ENCODE assay signal across 9 cellular contexts in the genomic region with DNA sequence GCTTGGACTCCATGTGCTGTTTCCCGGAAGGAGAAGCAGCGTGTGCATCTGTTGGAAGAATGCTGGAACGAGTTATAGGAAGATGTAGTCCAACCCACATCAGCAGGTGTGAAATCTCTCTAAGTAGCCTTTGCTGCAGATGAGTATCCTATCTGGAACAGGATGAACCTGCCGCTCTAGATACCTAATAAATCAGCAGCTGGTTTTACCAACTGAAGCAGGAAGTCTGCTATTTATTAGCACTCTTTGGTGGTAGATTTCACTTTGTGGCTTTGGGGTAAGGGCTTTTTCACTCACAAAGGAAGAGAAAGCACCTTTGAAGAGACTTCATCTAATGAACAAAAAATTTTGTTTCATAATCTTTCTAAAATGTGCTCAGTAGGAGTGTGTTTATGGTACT.
DNase-seq lines count a peak whose midpoint lies in the region; ATAC-seq and TF ChIP-seq lines count a peak whose summit lies in the region.
"Had no signal": no experiment of that assay in that cellular context is flagged by ENCODE, and none has a peak within 500 bp of the region (broad histone marks: within the 10 kb centered on the region; RNA-seq: fewer than 3 reads in every experiment).

No MANE protein-coding gene starts in this region.

- H3K9me3 Mint-ChIP-seq in activated naive CD8-positive, alpha-beta T cell treated with anti-CD3 and anti-CD28 coated beads, Interleukin-2, amount 10 ng/mL, durations not matched to agents 7 days and 5 days = peaks cover 1% of the 10 kb centered on the region
- H3K9me3 Mint-ChIP-seq in chondrocyte (ENCODE audit: low read depth) = no peaks in the 10 kb centered on the region
- H3K9me3 Mint-ChIP-seq: naive B cell had no signal

- no peak overlapping the region for H3K4me2 ChIP-seq in Karpas-422 (ENCODE audit: low read depth, low read length, poor library complexity, severe bottlenecking)

- peak; percentile 41 for DNase-seq in GM13977 (ENCODE audit: low spot score)
- DNase-seq in GM20000 (ENCODE audit: low spot score) = peak; percentile 37
- no peak for DNase-seq in activated naive CD8-positive, alpha-beta T cell treated with anti-CD3 and anti-CD28 coated beads, Interleukin-2, amount 10 ng/mL, durations not matched to agents 7 days and 5 days
- no peak for DNase-seq in caudate nucleus (lab: John Stamatoyannopoulos, UW)
- no peak for DNase-seq in HUDEP-2 (lab: John Stamatoyannopoulos, UW; ENCODE audit: unreplicated experiment in 76 of 76)
- DNase-seq in chondrocyte (ENCODE audit: low spot score) = no peak
- DNase-seq in Karpas-422 = no peak
- DNase-seq: naive B cell had no signal

- H3K9ac ChIP-seq in Karpas-422 (ENCODE audit: low read length) = no peak overlapping the region

- peak overlapping the region; percentile 72 for H3K4me3 Mint-ChIP-seq in activated naive CD8-positive, alpha-beta T cell treated with anti-CD3 and anti-CD28 coated beads, Interleukin-2, amount 10 ng/mL, durations not matched to agents 7 days and 5 days
- H3K4me3 Mint-ChIP-seq in chondrocyte (ENCODE audit: unreplicated experiment) = no peak overlapping the region
- H3K4me3 Mint-ChIP-seq: naive B cell had no signal

- H3K9me2 ChIP-seq in Karpas-422 (replicated peaks; ENCODE audit: insufficient read depth, low read length) = no peaks in the 10 kb centered on the region

- no peak overlapping the region for H3K27ac ChIP-seq in caudate nucleus (ENCODE audit: low read depth, low read length)
- no peak overlapping the region for H3K27ac ChIP-seq in Karpas-422 (ENCODE audit: low read length)

- in situ Hi-C loops in GM13977 (cut with MboI; ENCODE audit: low pct_unique_long_range_greater_than_20kb, low sequenced_read_pairs, unreplicated experiment) = loop anchor here (25.0 kb wide), 1 partner anchor 473 kb away; no protein-coding TSS in a partner anchor

- H3K27ac Mint-ChIP-seq in activated naive CD8-positive, alpha-beta T cell treated with anti-CD3 and anti-CD28 coated beads, Interleukin-2, amount 10 ng/mL, durations not matched to agents 7 days and 5 days = peak overlapping the region; percentile 80
- H3K27ac Mint-ChIP-seq in chondrocyte (ENCODE audit: unreplicated experiment) = no peak overlapping the region

- no peaks in the 10 kb centered on the region for H3K9me3 ChIP-seq in Karpas-422 (ENCODE audit: low read length)

- no peaks in the 10 kb centered on the region for H3K27me3 ChIP-seq in Karpas-422 (ENCODE audit: low read length)

- peaks cover 18% of the 10 kb centered on the region for H3K4me1 ChIP-seq in Karpas-422 (ENCODE audit: low read length)

- peaks cover 44% of the 10 kb centered on the region for H3K36me3 Mint-ChIP-seq in activated naive CD8-positive, alpha-beta T cell treated with anti-CD3 and anti-CD28 coated beads, Interleukin-2, amount 10 ng/mL, durations not matched to agents 7 days and 5 days
- H3K36me3 Mint-ChIP-seq in chondrocyte (ENCODE audit: low read depth) = peaks cover 5% of the 10 kb centered on the region

- POLR2A ChIA-PET in activated naive CD8-positive, alpha-beta T cell treated with anti-CD3 and anti-CD28 coated beads, Interleukin-2, amount 10 ng/mL, durations not matched to agents 7 days and 5 days (lab: Charles Lee) = interaction anchor here (0.9 to 1.3 kb wide), 2 partner anchors 67 to 185 kb away, joined by 3 read pairs; partner anchors contain the start of gene MCCC1

- TF ChIP-seq CTCF in GM13977 (IDR thresholded peaks at IDR 0.05; ENCODE audit: extremely low read depth, insufficient read depth, missing control alignments) = no peak
- TF ChIP-seq CTCF in GM20000 (IDR thresholded peaks at IDR 0.05; ENCODE audit: extremely low read depth, missing control alignments) = no peak
- TF ChIP-seq CTCF in chondrocyte (IDR thresholded peaks at IDR 0.05) = no peak

- H3K36me3 ChIP-seq in Karpas-422 (ENCODE audit: insufficient read depth, low read length) = peaks cover 14% of the 10 kb centered on the region

- no peak overlapping the region for H3K4me3 ChIP-seq in Karpas-422 (ENCODE audit: low read length)

- no peaks in the 10 kb centered on the region for H3K27me3 Mint-ChIP-seq in activated naive CD8-positive, alpha-beta T cell treated with anti-CD3 and anti-CD28 coated beads, Interleukin-2, amount 10 ng/mL, durations not matched to agents 7 days and 5 days
- no peaks in the 10 kb centered on the region for H3K27me3 Mint-ChIP-seq in chondrocyte (ENCODE audit: low read depth)
- H3K27me3 Mint-ChIP-seq: naive B cell had no signal

- H3K4me1 Mint-ChIP-seq in activated naive CD8-positive, alpha-beta T cell treated with anti-CD3 and anti-CD28 coated beads, Interleukin-2, amount 10 ng/mL, durations not matched to agents 7 days and 5 days = peaks cover 58% of the 10 kb centered on the region
- no peaks in the 10 kb centered on the region for H3K4me1 Mint-ChIP-seq in chondrocyte (ENCODE audit: low read depth)

- H3K79me2 ChIP-seq in Karpas-422 (ENCODE audit: low read length) = no peaks in the 10 kb centered on the region

- peak; percentile 94 for ATAC-seq in HG03432 (IDR thresholded peaks at IDR 0.05; ENCODE audit: unreplicated experiment)
- ATAC-seq in activated naive CD8-positive, alpha-beta T cell treated with anti-CD3 and anti-CD28 coated beads, Interleukin-2, amount 10 ng/mL, durations not matched to agents 7 days and 5 days (ENCODE audit: low read depth) = peak; percentile 34

- no peak overlapping the region for H2AFZ ChIP-seq in Karpas-422 (ENCODE audit: low read length)

- H4K20me1 ChIP-seq in Karpas-422 (ENCODE audit: insufficient read depth, low read depth, low read length) = no peaks in the 10 kb centered on the region

Comparison
In these comparisons a context has a peak if more than half of its experiments do, and no peak if none do; other contexts are left out.
1. DNase-seq: peak in GM13977 (single experiment) and GM20000 (single experiment); none in activated naive CD8-positive, alpha-beta T cell treated with anti-CD3 and anti-CD28 coated beads, Interleukin-2, amount 10 ng/mL, durations not matched to agents 7 days and 5 days (single experiment), caudate nucleus (0 of 61), HUDEP-2 (0 of 76), chondrocyte (single experiment) and Karpas-422 (single experiment).